18 cellular contexts compared by ENCODE assay signal in the genomic region with DNA sequence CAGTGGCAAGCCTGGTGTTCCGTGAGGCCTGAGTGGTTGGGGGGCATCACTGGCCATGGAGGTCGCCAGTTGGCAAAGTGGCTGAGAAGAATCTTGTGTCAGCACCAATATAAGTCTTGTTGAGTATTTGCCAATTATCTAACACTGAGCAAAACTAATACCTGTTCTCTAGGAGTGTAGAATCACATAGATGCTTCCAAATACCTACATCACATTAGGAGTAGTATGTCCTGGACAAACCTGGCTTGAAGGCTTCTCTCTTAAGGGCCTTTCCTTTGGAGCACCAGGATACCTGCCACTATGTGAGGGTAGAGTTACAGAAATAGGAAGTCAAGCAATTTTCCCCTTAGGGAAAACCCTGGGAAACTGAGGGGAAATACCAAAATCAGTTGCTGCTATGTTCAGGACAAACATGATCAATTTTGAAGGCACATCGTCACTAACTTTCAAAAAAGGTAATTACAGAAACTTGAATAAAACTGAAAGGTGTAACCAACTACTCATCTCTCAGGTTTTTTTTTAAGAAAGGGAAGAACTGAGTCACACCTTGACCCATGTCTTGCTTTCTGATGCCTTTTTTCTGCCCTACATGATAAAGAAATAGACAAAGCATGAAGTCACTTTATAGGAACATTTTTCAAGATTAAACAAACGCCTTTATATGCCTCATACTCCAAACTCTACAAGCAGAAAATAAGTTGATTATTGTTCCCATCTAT.
"Had no signal": no experiment of that assay in that cellular context is flagged by ENCODE, and none has a peak within 500 bp of the region (broad histone marks: within the 10 kb centered on the region; RNA-seq: fewer than 3 reads in every experiment).

No MANE protein-coding gene starts in this region.

- ATAC-seq: gastroesophageal sphincter; natural killer cell treated with Interleukin-12 subunit alpha and Interleukin-12 subunit beta and Interleukin-15 and Interleukin-18, amount 100 ng/mL, for 72 hours; T-cell had no signal

- H3K4me3 ChIP-seq: cardiac muscle cell, gastroesophageal sphincter, prostate gland, tibial artery had no signal

- H3K9me3 Mint-ChIP-seq: natural killer cell treated with Interleukin-12 subunit alpha and Interleukin-12 subunit beta and Interleukin-15 and Interleukin-18, amount 100 ng/mL, for 72 hours; T-helper 2 cell treated with Interferon-gamma antibody and Interleukin-4, amounts not matched to agents 5 μg/mL and 100 μg/mL, for 36 hours had no signal

- H3K27ac ChIP-seq: cardiac muscle cell, epithelial cell of prostate, gastroesophageal sphincter, prostate gland, tibial artery, WERI-Rb-1 had no signal

- H3K4me3 Mint-ChIP-seq: activated CD4-positive, alpha-beta memory T cell treated with anti-CD3 and anti-CD28 coated beads, Interleukin-2, amount 10 ng/mL, durations not matched to agents 7 days and 5 days; natural killer cell treated with Interleukin-12 subunit alpha and Interleukin-12 subunit beta and Interleukin-15 and Interleukin-18, amount 100 ng/mL, for 72 hours; T-cell; T-helper 2 cell treated with Interferon-gamma antibody and Interleukin-4, amounts not matched to agents 5 μg/mL and 100 μg/mL, for 36 hours had no signal

- H3K27me3 ChIP-seq: cardiac muscle cell, gastroesophageal sphincter, tibial artery had no signal

- H3K4me1 Mint-ChIP-seq: activated CD4-positive, alpha-beta memory T cell treated with anti-CD3 and anti-CD28 coated beads, Interleukin-2, amount 10 ng/mL, durations not matched to agents 7 days and 5 days; T-cell had no signal

- H3K4me1 ChIP-seq: gastroesophageal sphincter, prostate gland had no signal

- H3K9me3 ChIP-seq: gastroesophageal sphincter, prostate gland, tibial artery had no signal

- H3K36me3 ChIP-seq: cardiac muscle cell, gastroesophageal sphincter, prostate gland, tibial artery had no signal

- H3K27ac Mint-ChIP-seq: activated CD4-positive, alpha-beta memory T cell treated with anti-CD3 and anti-CD28 coated beads, Interleukin-2, amount 10 ng/mL, durations not matched to agents 7 days and 5 days; natural killer cell treated with Interleukin-12 subunit alpha and Interleukin-12 subunit beta and Interleukin-15 and Interleukin-18, amount 100 ng/mL, for 72 hours; T-cell; T-helper 2 cell treated with Interferon-gamma antibody and Interleukin-4, amounts not matched to agents 5 μg/mL and 100 μg/mL, for 36 hours had no signal

- H3K27me3 Mint-ChIP-seq: activated CD4-positive, alpha-beta memory T cell treated with anti-CD3 and anti-CD28 coated beads, Interleukin-2, amount 10 ng/mL, durations not matched to agents 7 days and 5 days; natural killer cell treated with Interleukin-12 subunit alpha and Interleukin-12 subunit beta and Interleukin-15 and Interleukin-18, amount 100 ng/mL, for 72 hours; T-cell had no signal

- H3K36me3 Mint-ChIP-seq: natural killer cell treated with Interleukin-12 subunit alpha and Interleukin-12 subunit beta and Interleukin-15 and Interleukin-18, amount 100 ng/mL, for 72 hours; T-cell had no signal

- DNase-seq: activated CD4-positive, alpha-beta memory T cell treated with anti-CD3 and anti-CD28 coated beads, Interleukin-2, amount 10 ng/mL, durations not matched to agents 7 days and 5 days; activated gamma-delta T cell treated with Interleukin-2 at 50 U/mL for 16 hours; cortex of kidney; head of caudate nucleus; hypothalamus; midbrain; stimulated activated CD4-positive, alpha-beta T cell treated with anti-CD3 and anti-CD28 coated beads, Interleukin-2, amount 100 ng/mL, for 48 hours; stimulated activated CD8-positive, alpha-beta memory T cell treated with anti-CD3 and anti-CD28 coated beads, Interleukin-4, amount 100 ng/mL, for 48 hours; stimulated activated naive CD4-positive, alpha-beta T cell; T-cell; tibial artery; WERI-Rb-1 had no signal
